28 cellular contexts compared by ENCODE assay signal in genomic region chr14:57979376-57980048, GRCh38.
"Had no signal": no experiment of that assay in that cellular context is flagged by ENCODE, and none has a peak within 500 bp of the region (broad histone marks: within the 10 kb centered on the region; RNA-seq: fewer than 3 reads in every experiment).

No MANE protein-coding gene starts in this region.

- ATAC-seq: activated T-helper 17 cell treated with anti-CD3 and anti-CD28 coated beads, Interleukin-2, amount 50 U/mL, for 72 hours; K562; Panc1; Right ventricle myocardium inferior had no signal

- H3K4me3 Mint-ChIP-seq: activated CD4-positive, alpha-beta memory T cell treated with anti-CD3 and anti-CD28 coated beads for 36 hours; activated CD4-positive, alpha-beta T cell treated with anti-CD3 and anti-CD28 coated beads, Interleukin-2, amount 10 ng/mL, durations not matched to agents 7 days and 5 days; activated naive CD4-positive, alpha-beta T cell treated with anti-CD3 and anti-CD28 coated beads, Interleukin-2, amount 10 ng/mL, durations not matched to agents 7 days and 5 days; activated naive CD8-positive, alpha-beta T cell treated with anti-CD3 and anti-CD28 coated beads for 36 hours; activated T-helper 17 cell treated with anti-CD3 and anti-CD28 coated beads, Interleukin-2, amount 50 U/mL, for 72 hours had no signal

- H3K4me1 Mint-ChIP-seq: activated CD4-positive, alpha-beta T cell treated with anti-CD3 and anti-CD28 coated beads, Interleukin-2, amount 10 ng/mL, durations not matched to agents 7 days and 5 days; activated naive CD4-positive, alpha-beta T cell treated with anti-CD3 and anti-CD28 coated beads, Interleukin-2, amount 10 ng/mL, durations not matched to agents 7 days and 5 days; activated naive CD8-positive, alpha-beta T cell treated with anti-CD3 and anti-CD28 coated beads for 36 hours; activated T-helper 17 cell treated with anti-CD3 and anti-CD28 coated beads, Interleukin-2, amount 50 U/mL, for 72 hours had no signal

- H3K27ac Mint-ChIP-seq: activated CD4-positive, alpha-beta memory T cell treated with anti-CD3 and anti-CD28 coated beads for 36 hours; activated CD4-positive, alpha-beta T cell treated with anti-CD3 and anti-CD28 coated beads, Interleukin-2, amount 10 ng/mL, durations not matched to agents 7 days and 5 days; activated naive CD4-positive, alpha-beta T cell treated with anti-CD3 and anti-CD28 coated beads, Interleukin-2, amount 10 ng/mL, durations not matched to agents 7 days and 5 days; activated naive CD8-positive, alpha-beta T cell treated with anti-CD3 and anti-CD28 coated beads for 36 hours; activated T-helper 17 cell treated with anti-CD3 and anti-CD28 coated beads, Interleukin-2, amount 50 U/mL, for 72 hours had no signal

- H3K36me3 Mint-ChIP-seq: activated CD4-positive, alpha-beta memory T cell treated with anti-CD3 and anti-CD28 coated beads for 36 hours; activated naive CD4-positive, alpha-beta T cell treated with anti-CD3 and anti-CD28 coated beads, Interleukin-2, amount 10 ng/mL, durations not matched to agents 7 days and 5 days; activated naive CD8-positive, alpha-beta T cell treated with anti-CD3 and anti-CD28 coated beads for 36 hours had no signal

- H3K4me3 ChIP-seq: K562, SK-N-MC had no signal

- DNase-seq: activated CD4-positive, alpha-beta memory T cell treated with anti-CD3 and anti-CD28 coated beads for 36 hours; activated CD4-positive, alpha-beta T cell treated with anti-CD3 and anti-CD28 coated beads, Interleukin-2, amount 10 ng/mL, durations not matched to agents 7 days and 5 days; activated CD4-positive, CD25-positive, alpha-beta regulatory T cell; activated CD8-positive, alpha-beta memory T cell treated with anti-CD3 and anti-CD28 coated beads for 24 hours; activated gamma-delta T cell treated with Interleukin-2 at 50 U/mL for 16 hours; activated naive CD4-positive, alpha-beta T cell treated with anti-CD3 and anti-CD28 coated beads, Interleukin-2, amount 10 ng/mL, durations not matched to agents 7 days and 5 days; activated naive CD8-positive, alpha-beta T cell treated with anti-CD3 and anti-CD28 coated beads for 36 hours; activated T-cell treated with anti-CD3 and anti-CD28 coated beads for 4 hours; activated T-cell treated with anti-CD3 and anti-CD28 coated beads, Interleukin-2, amount 50 U/mL, for 48 hours; central memory CD4-positive, alpha-beta T cell; Karpas-422; MM.1S; NCI-H1105; NCI-H1436; NCI-H187; NCI-H2081 treated with DMSO at 0.1 percent for 48 hours; NCI-H345; NCI-H510A; NCI-H526 treated with DMSO at 0.1 percent for 48 hours; NCI-H82; OCI-M1; T-helper 1 cell had no signal

- H3K27me3 Mint-ChIP-seq: activated CD4-positive, alpha-beta memory T cell treated with anti-CD3 and anti-CD28 coated beads for 36 hours; activated naive CD4-positive, alpha-beta T cell treated with anti-CD3 and anti-CD28 coated beads, Interleukin-2, amount 10 ng/mL, durations not matched to agents 7 days and 5 days; activated T-helper 17 cell treated with anti-CD3 and anti-CD28 coated beads, Interleukin-2, amount 50 U/mL, for 72 hours had no signal

- H3K27ac ChIP-seq: SK-N-MC, VCaP had no signal

- H3K9me3 Mint-ChIP-seq: activated CD4-positive, alpha-beta memory T cell treated with anti-CD3 and anti-CD28 coated beads for 36 hours; activated CD4-positive, alpha-beta T cell treated with anti-CD3 and anti-CD28 coated beads, Interleukin-2, amount 10 ng/mL, durations not matched to agents 7 days and 5 days; activated naive CD4-positive, alpha-beta T cell treated with anti-CD3 and anti-CD28 coated beads, Interleukin-2, amount 10 ng/mL, durations not matched to agents 7 days and 5 days; activated naive CD8-positive, alpha-beta T cell treated with anti-CD3 and anti-CD28 coated beads for 36 hours; activated T-helper 17 cell treated with anti-CD3 and anti-CD28 coated beads, Interleukin-2, amount 50 U/mL, for 72 hours had no signal
